1 cellular context compared by ENCODE assay signal in genomic region chr6:158233214-158233795, GRCh38.
TF ChIP-seq lines count a peak whose summit lies in the region.

No MANE protein-coding gene starts in this region.

TF ChIP-seq in HepG2, 621 proteins besides CTCF, POLR2A, EP300 and RAD21 (continued from another document and continues in another):
- no peak for TF ChIP-seq PRDM10 (CRISPR knock-in tag; IDR thresholded peaks at IDR 0.05; ENCODE audit: low read depth)
- TF ChIP-seq, protein P1, sequence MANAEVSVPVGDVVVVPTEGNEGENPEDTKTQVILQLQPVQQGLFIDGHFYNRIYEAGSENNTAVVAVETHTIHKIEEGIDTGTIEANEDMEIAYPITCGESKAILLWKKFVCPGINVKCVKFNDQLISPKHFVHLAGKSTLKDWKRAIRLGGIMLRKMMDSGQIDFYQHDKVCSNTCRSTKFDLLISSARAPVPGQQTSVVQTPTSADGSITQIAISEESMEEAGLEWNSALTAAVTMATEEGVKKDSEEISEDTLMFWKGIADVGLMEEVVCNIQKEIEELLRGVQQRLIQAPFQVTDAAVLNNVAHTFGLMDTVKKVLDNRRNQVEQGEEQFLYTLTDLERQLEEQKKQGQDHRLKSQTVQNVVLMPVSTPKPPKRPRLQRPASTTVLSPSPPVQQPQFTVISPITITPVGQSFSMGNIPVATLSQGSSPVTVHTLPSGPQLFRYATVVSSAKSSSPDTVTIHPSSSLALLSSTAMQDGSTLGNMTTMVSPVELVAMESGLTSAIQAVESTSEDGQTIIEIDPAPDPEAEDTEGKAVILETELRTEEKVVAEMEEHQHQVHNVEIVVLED (CRISPR knock-in tag; IDR thresholded peaks at IDR 0.05; ENCODE audit: borderline replicate concordance) = no peak
- no peak for TF ChIP-seq ZNF496 (CRISPR knock-in tag; IDR thresholded peaks at IDR 0.05; ENCODE audit: insufficient replicate concordance)
- no peak for TF ChIP-seq HNRNPLL (IDR thresholded peaks at IDR 0.05; ENCODE audit: low read depth, low read length, poor library complexity, severe bottlenecking)
- TF ChIP-seq SP1 (IDR thresholded peaks at IDR 0.05) = no peak
- TF ChIP-seq SP1 (CRISPR knock-in tag; IDR thresholded peaks at IDR 0.05) = no peak
- TF ChIP-seq ZNF619 (CRISPR knock-in tag; IDR thresholded peaks at IDR 0.05) = peak; percentile 60; the same call in 1 of the 2 replicates
- TF ChIP-seq ZNF350 (CRISPR knock-in tag; IDR thresholded peaks at IDR 0.05; ENCODE audit: borderline replicate concordance, low read depth) = 0 out of 2 replicates have a peak, but pooled peaks have one; percentile 21
- no peak for TF ChIP-seq ZKSCAN8 (CRISPR knock-in tag; IDR thresholded peaks at IDR 0.05; ENCODE audit: borderline replicate concordance)
- no peak for TF ChIP-seq FOXO4 (CRISPR knock-in tag; conservative IDR thresholded peaks at IDR 0.05)
- TF ChIP-seq THAP8 (CRISPR knock-in tag; IDR thresholded peaks at IDR 0.05; ENCODE audit: borderline replicate concordance) = no peak
- no peak for TF ChIP-seq RBM39 (IDR thresholded peaks at IDR 0.05; ENCODE audit: low read depth, low read length, poor library complexity, severe bottlenecking)
- TF ChIP-seq THYN1 (CRISPR knock-in tag; IDR thresholded peaks at IDR 0.05; ENCODE audit: borderline replicate concordance, low read depth) = no peak
- TF ChIP-seq GATA4 (IDR thresholded peaks at IDR 0.05; ENCODE audit: borderline replicate concordance, low read depth) = no peak
- no peak; the same call in 1 of the 2 replicates for TF ChIP-seq TGIF2 (CRISPR knock-in tag; IDR thresholded peaks at IDR 0.05)
- TF ChIP-seq ZFP36L2 (CRISPR knock-in tag; IDR thresholded peaks at IDR 0.05) = no peak
- TF ChIP-seq POGZ (CRISPR knock-in tag; IDR thresholded peaks at IDR 0.05) = no peak
- no peak for TF ChIP-seq CC2D1A (CRISPR knock-in tag; IDR thresholded peaks at IDR 0.05)
- no peak for TF ChIP-seq PHF5A (CRISPR knock-in tag; IDR thresholded peaks at IDR 0.05; ENCODE audit: low read depth, unreplicated experiment)
- TF ChIP-seq AFF4 (CRISPR knock-in tag; IDR thresholded peaks at IDR 0.05) = no peak
- peak; percentile 17 for TF ChIP-seq ZNF18 (CRISPR knock-in tag; IDR thresholded peaks at IDR 0.05; ENCODE audit: insufficient replicate concordance)
- no peak for TF ChIP-seq PRDM15 (CRISPR knock-in tag; IDR thresholded peaks at IDR 0.05)
- TF ChIP-seq, protein P2, sequence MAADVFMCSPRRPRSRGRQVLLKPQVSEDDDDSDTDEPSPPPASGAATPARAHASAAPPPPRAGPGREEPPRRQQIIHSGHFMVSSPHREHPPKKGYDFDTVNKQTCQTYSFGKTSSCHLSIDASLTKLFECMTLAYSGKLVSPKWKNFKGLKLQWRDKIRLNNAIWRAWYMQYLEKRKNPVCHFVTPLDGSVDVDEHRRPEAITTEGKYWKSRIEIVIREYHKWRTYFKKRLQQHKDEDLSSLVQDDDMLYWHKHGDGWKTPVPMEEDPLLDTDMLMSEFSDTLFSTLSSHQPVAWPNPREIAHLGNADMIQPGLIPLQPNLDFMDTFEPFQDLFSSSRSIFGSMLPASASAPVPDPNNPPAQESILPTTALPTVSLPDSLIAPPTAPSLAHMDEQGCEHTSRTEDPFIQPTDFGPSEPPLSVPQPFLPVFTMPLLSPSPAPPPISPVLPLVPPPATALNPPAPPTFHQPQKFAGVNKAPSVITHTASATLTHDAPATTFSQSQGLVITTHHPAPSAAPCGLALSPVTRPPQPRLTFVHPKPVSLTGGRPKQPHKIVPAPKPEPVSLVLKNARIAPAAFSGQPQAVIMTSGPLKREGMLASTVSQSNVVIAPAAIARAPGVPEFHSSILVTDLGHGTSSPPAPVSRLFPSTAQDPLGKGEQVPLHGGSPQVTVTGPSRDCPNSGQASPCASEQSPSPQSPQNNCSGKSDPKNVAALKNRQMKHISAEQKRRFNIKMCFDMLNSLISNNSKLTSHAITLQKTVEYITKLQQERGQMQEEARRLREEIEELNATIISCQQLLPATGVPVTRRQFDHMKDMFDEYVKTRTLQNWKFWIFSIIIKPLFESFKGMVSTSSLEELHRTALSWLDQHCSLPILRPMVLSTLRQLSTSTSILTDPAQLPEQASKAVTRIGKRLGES (CRISPR knock-in tag; IDR thresholded peaks at IDR 0.05; ENCODE audit: borderline replicate concordance) = no peak
- no peak for TF ChIP-seq ZBTB14 (CRISPR knock-in tag; IDR thresholded peaks at IDR 0.05)
- no peak for TF ChIP-seq AHR (CRISPR knock-in tag; IDR thresholded peaks at IDR 0.05)
- TF ChIP-seq MATR3 (CRISPR knock-in tag; IDR thresholded peaks at IDR 0.05) = no peak
- TF ChIP-seq HDAC2 (CRISPR knock-in tag; IDR thresholded peaks at IDR 0.05) = 0 out of 2 replicates have a peak, but pooled peaks have one; percentile 19
- TF ChIP-seq, protein P3, sequence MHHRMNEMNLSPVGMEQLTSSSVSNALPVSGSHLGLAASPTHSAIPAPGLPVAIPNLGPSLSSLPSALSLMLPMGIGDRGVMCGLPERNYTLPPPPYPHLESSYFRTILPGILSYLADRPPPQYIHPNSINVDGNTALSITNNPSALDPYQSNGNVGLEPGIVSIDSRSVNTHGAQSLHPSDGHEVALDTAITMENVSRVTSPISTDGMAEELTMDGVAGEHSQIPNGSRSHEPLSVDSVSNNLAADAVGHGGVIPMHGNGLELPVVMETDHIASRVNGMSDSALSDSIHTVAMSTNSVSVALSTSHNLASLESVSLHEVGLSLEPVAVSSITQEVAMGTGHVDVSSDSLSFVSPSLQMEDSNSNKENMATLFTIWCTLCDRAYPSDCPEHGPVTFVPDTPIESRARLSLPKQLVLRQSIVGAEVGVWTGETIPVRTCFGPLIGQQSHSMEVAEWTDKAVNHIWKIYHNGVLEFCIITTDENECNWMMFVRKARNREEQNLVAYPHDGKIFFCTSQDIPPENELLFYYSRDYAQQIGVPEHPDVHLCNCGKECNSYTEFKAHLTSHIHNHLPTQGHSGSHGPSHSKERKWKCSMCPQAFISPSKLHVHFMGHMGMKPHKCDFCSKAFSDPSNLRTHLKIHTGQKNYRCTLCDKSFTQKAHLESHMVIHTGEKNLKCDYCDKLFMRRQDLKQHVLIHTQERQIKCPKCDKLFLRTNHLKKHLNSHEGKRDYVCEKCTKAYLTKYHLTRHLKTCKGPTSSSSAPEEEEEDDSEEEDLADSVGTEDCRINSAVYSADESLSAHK (CRISPR knock-in tag; IDR thresholded peaks at IDR 0.05; ENCODE audit: borderline replicate concordance) = no peak
- TF ChIP-seq NFIC (IDR thresholded peaks at IDR 0.05; ENCODE audit: low read length) = no peak
- no peak for TF ChIP-seq NCOA2 (CRISPR knock-in tag; IDR thresholded peaks at IDR 0.05)
